In the genomic region with DNA sequence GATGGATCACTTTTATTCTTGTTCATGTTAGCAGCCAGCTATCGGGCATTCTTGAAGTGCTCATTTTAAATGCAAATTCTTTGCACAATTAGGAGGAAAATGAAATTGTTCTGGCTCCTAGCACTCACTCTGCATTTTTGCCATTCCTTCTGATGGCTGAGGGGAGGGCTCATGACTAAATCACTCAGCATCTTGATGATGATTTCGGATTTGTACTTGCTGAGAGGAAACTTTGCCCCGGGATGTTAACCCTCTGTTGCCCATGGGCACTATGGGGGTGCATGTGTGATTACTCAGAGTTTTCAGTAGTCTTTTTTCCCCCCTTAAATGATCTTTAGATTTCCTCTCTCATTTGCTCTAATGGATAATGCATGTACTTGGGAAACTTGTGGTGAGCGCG, we compare ENCODE assay signal across 14 cellular contexts.
A peak's percentile ranks its signal among the peaks of the same experiment; 100 is the strongest.
DNase-seq lines count a peak whose midpoint lies in the region; ATAC-seq and TF ChIP-seq lines count a peak whose summit lies in the region.
"Had no signal": no experiment of that assay in that cellular context is flagged by ENCODE, and none has a peak within 500 bp of the region (broad histone marks: within the 10 kb centered on the region; RNA-seq: fewer than 3 reads in every experiment).

No MANE protein-coding gene starts in this region.

- ATAC-seq in HG03378 (IDR thresholded peaks at IDR 0.05; ENCODE audit: unreplicated experiment) = no peak
- no peak for ATAC-seq in stimulated activated memory B cell treated with anti-CD40 and anti-IgM and Interleukin-4, amounts not matched to agents 10 μg/mL and 1 μg/mL and 100 μg/mL, for 72 hours
- ATAC-seq: stimulated activated effector memory CD8-positive, alpha-beta T cell treated with anti-CD3 and anti-CD28 coated beads, Interleukin-12 subunit alpha, Interleukin-12 subunit beta, amount 100 ng/mL, for 72 hours had no signal

- H3K27me3 ChIP-seq in endodermal cell (ENCODE audit: control insufficient read depth, insufficient read depth, low read length, poor library complexity, severe bottlenecking) = no peaks in the 10 kb centered on the region
- H3K27me3 ChIP-seq: BLaER1 had no signal

- H3K4me1 Mint-ChIP-seq in endodermal cell (peaks cover 31% of the 10 kb centered on the region), mesothelial cell of epicardium (peaks cover 43% of the 10 kb centered on the region)
- H3K4me1 Mint-ChIP-seq in stimulated activated memory B cell treated with anti-CD40 and anti-IgM and Interleukin-4, amounts not matched to agents 10 μg/mL and 1 μg/mL and 100 μg/mL, for 72 hours = no peaks in the 10 kb centered on the region
- H3K4me1 Mint-ChIP-seq: stimulated activated effector memory CD8-positive, alpha-beta T cell treated with anti-CD3 and anti-CD28 coated beads, Interleukin-12 subunit alpha, Interleukin-12 subunit beta, amount 100 ng/mL, for 72 hours had no signal

- H3K27ac Mint-ChIP-seq in endodermal cell = no peak overlapping the region
- H3K27ac Mint-ChIP-seq in mesothelial cell of epicardium = peak overlapping the region; percentile 89
- no peak overlapping the region for H3K27ac Mint-ChIP-seq in stimulated activated memory B cell treated with anti-CD40 and anti-IgM and Interleukin-4, amounts not matched to agents 10 μg/mL and 1 μg/mL and 100 μg/mL, for 72 hours
- H3K27ac Mint-ChIP-seq: activated naive CD4-positive, alpha-beta T cell treated with anti-CD3 and anti-CD28 coated beads for 36 hours; stimulated activated effector memory CD8-positive, alpha-beta T cell treated with anti-CD3 and anti-CD28 coated beads, Interleukin-12 subunit alpha, Interleukin-12 subunit beta, amount 100 ng/mL, for 72 hours had no signal

- no peak for TF ChIP-seq CTCF in endodermal cell (conservative IDR thresholded peaks at IDR 0.05)
- no peak for TF ChIP-seq CTCF in mesothelial cell of epicardium (IDR thresholded peaks at IDR 0.05; ENCODE audit: unreplicated experiment)

- H3K4me3 Mint-ChIP-seq in endodermal cell (peak overlapping the region; percentile 10), mesothelial cell of epicardium (peak overlapping the region; percentile 51)
- no peak overlapping the region for H3K4me3 Mint-ChIP-seq in stimulated activated memory B cell treated with anti-CD40 and anti-IgM and Interleukin-4, amounts not matched to agents 10 μg/mL and 1 μg/mL and 100 μg/mL, for 72 hours
- H3K4me3 Mint-ChIP-seq: activated naive CD4-positive, alpha-beta T cell treated with anti-CD3 and anti-CD28 coated beads for 36 hours; stimulated activated effector memory CD8-positive, alpha-beta T cell treated with anti-CD3 and anti-CD28 coated beads, Interleukin-12 subunit alpha, Interleukin-12 subunit beta, amount 100 ng/mL, for 72 hours had no signal

- peaks cover 4% of the 10 kb centered on the region for H3K36me3 ChIP-seq in endodermal cell (ENCODE audit: control insufficient read depth, insufficient read depth, low read length)
- H3K36me3 ChIP-seq: BLaER1 had no signal

- peak overlapping the region; percentile 5 for H3K4me3 ChIP-seq in endodermal cell (ENCODE audit: low read length)
- H3K4me3 ChIP-seq: BLaER1 had no signal

- H3K9ac ChIP-seq in endodermal cell (ENCODE audit: extremely low read depth, low read length, poor library complexity, severe bottlenecking) = peak overlapping the region; percentile 25
- H3K9ac ChIP-seq: BLaER1 had no signal

- peaks cover 11% of the 10 kb centered on the region for H3K4me1 ChIP-seq in endodermal cell (ENCODE audit: control insufficient read depth, insufficient read depth, low read length)
- H3K4me1 ChIP-seq: BLaER1 had no signal

- 36 to 53% methylated on average over 2 to 5 of the region's 5 CpGs for WGBS in endodermal cell (ENCODE audit: insufficient coverage in 1 of 2, insufficient read length in 1 of 2), 2 experiments

- DNase-seq in AG20443 (ENCODE audit: low spot score) (peak; percentile 72), M059J (ENCODE audit: low read depth) (peak; percentile 68), endodermal cell (no peak), mesothelial cell of epicardium (ENCODE audit: low spot score in 2 of 2, unreplicated experiment in 2 of 2) (no peak), middle frontal gyrus (ENCODE audit: extremely low spot score, low spot score) (no peak), NCI-H1417 treated with DMSO at 0.1 percent for 48 hours (lab: John Stamatoyannopoulos, UW) (no peak)
- DNase-seq: activated naive CD4-positive, alpha-beta T cell treated with anti-CD3 and anti-CD28 coated beads for 36 hours; KBM-7; NCI-H187; SIG-M5 had no signal

- peaks cover 8% of the 10 kb centered on the region for H3K36me3 Mint-ChIP-seq in endodermal cell (ENCODE audit: low read depth)
- no peaks in the 10 kb centered on the region for H3K36me3 Mint-ChIP-seq in mesothelial cell of epicardium
- no peaks in the 10 kb centered on the region for H3K36me3 Mint-ChIP-seq in stimulated activated memory B cell treated with anti-CD40 and anti-IgM and Interleukin-4, amounts not matched to agents 10 μg/mL and 1 μg/mL and 100 μg/mL, for 72 hours
- H3K36me3 Mint-ChIP-seq: stimulated activated effector memory CD8-positive, alpha-beta T cell treated with anti-CD3 and anti-CD28 coated beads, Interleukin-12 subunit alpha, Interleukin-12 subunit beta, amount 100 ng/mL, for 72 hours had no signal

- no peaks in the 10 kb centered on the region for H3K9me3 ChIP-seq in endodermal cell (ENCODE audit: control insufficient read depth, low read length)
- H3K9me3 ChIP-seq: BLaER1 had no signal

- no peak overlapping the region for H3K27ac ChIP-seq in endodermal cell (ENCODE audit: low read depth, low read length)
- H3K27ac ChIP-seq: BLaER1 had no signal

- H3K27me3 Mint-ChIP-seq in endodermal cell (ENCODE audit: insufficient read depth) (no peaks in the 10 kb centered on the region), mesothelial cell of epicardium (ENCODE audit: low read depth) (no peaks in the 10 kb centered on the region)
- peaks cover 16% of the 10 kb centered on the region for H3K27me3 Mint-ChIP-seq in stimulated activated memory B cell treated with anti-CD40 and anti-IgM and Interleukin-4, amounts not matched to agents 10 μg/mL and 1 μg/mL and 100 μg/mL, for 72 hours

- H3K9me3 Mint-ChIP-seq in endodermal cell (peaks cover 4% of the 10 kb centered on the region), mesothelial cell of epicardium (no peaks in the 10 kb centered on the region)
- H3K9me3 Mint-ChIP-seq in stimulated activated memory B cell treated with anti-CD40 and anti-IgM and Interleukin-4, amounts not matched to agents 10 μg/mL and 1 μg/mL and 100 μg/mL, for 72 hours = no peaks in the 10 kb centered on the region
- H3K9me3 Mint-ChIP-seq: activated naive CD4-positive, alpha-beta T cell treated with anti-CD3 and anti-CD28 coated beads for 36 hours; stimulated activated effector memory CD8-positive, alpha-beta T cell treated with anti-CD3 and anti-CD28 coated beads, Interleukin-12 subunit alpha, Interleukin-12 subunit beta, amount 100 ng/mL, for 72 hours had no signal

Comparison
In these comparisons a context has a peak if more than half of its experiments do, and no peak if none do; other contexts are left out.
1. DNase-seq: peak in AG20443 (single experiment) and M059J (single experiment); none in endodermal cell (single experiment), mesothelial cell of epicardium (0 of 2), middle frontal gyrus (single experiment) and NCI-H1417 treated with DMSO at 0.1 percent for 48 hours (single experiment).